1 cellular context compared by ENCODE assay signal in the genomic region with DNA sequence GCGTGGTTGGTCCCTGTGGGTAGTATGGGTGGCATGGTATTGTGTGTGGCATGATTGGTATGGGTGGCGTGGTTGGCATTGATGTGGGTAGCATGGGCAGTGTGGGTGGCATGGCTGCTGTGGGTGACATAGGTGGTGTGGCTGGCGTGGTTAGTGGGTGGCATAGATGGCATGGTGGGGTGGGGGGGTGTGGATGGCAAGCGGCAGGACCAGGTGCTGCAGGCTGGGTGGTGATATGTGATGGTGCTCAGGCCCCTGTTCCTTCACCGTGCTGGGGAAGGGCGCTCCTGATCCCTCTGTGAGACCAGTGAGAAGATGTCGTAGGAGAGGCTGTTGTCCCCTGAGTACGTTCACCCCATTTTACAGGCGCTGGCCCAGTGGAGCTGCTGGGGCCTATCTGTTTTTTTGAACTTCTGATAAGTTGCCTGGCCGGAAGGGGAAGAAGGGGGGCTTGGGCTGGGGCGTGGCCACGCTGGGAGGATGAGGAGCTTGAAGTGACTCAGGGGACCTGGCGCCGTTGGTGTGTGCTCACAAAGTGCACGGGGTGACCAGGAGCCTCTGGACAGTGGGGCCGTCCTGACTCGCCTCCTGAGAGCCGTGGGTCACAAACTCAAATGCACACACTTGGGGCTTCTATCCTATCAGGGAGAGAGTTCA.
TF ChIP-seq lines count a peak whose summit lies in the region.

No MANE protein-coding gene starts in this region.

TF ChIP-seq in WTC11, 78 proteins besides CTCF, POLR2A, EP300 and RAD21 (continued from another document):
- TF ChIP-seq, protein P1, sequence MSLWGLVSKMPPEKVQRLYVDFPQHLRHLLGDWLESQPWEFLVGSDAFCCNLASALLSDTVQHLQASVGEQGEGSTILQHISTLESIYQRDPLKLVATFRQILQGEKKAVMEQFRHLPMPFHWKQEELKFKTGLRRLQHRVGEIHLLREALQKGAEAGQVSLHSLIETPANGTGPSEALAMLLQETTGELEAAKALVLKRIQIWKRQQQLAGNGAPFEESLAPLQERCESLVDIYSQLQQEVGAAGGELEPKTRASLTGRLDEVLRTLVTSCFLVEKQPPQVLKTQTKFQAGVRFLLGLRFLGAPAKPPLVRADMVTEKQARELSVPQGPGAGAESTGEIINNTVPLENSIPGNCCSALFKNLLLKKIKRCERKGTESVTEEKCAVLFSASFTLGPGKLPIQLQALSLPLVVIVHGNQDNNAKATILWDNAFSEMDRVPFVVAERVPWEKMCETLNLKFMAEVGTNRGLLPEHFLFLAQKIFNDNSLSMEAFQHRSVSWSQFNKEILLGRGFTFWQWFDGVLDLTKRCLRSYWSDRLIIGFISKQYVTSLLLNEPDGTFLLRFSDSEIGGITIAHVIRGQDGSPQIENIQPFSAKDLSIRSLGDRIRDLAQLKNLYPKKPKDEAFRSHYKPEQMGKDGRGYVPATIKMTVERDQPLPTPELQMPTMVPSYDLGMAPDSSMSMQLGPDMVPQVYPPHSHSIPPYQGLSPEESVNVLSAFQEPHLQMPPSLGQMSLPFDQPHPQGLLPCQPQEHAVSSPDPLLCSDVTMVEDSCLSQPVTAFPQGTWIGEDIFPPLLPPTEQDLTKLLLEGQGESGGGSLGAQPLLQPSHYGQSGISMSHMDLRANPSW (CRISPR knock-in tag; conservative IDR thresholded peaks at IDR 0.05; ENCODE audit: low read depth): no peak
- TF ChIP-seq, protein P2, sequence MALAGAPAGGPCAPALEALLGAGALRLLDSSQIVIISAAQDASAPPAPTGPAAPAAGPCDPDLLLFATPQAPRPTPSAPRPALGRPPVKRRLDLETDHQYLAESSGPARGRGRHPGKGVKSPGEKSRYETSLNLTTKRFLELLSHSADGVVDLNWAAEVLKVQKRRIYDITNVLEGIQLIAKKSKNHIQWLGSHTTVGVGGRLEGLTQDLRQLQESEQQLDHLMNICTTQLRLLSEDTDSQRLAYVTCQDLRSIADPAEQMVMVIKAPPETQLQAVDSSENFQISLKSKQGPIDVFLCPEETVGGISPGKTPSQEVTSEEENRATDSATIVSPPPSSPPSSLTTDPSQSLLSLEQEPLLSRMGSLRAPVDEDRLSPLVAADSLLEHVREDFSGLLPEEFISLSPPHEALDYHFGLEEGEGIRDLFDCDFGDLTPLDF (CRISPR knock-in tag; IDR thresholded peaks at IDR 0.05): no peak
- TF ChIP-seq, protein P3, sequence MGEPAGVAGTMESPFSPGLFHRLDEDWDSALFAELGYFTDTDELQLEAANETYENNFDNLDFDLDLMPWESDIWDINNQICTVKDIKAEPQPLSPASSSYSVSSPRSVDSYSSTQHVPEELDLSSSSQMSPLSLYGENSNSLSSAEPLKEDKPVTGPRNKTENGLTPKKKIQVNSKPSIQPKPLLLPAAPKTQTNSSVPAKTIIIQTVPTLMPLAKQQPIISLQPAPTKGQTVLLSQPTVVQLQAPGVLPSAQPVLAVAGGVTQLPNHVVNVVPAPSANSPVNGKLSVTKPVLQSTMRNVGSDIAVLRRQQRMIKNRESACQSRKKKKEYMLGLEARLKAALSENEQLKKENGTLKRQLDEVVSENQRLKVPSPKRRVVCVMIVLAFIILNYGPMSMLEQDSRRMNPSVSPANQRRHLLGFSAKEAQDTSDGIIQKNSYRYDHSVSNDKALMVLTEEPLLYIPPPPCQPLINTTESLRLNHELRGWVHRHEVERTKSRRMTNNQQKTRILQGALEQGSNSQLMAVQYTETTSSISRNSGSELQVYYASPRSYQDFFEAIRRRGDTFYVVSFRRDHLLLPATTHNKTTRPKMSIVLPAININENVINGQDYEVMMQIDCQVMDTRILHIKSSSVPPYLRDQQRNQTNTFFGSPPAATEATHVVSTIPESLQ (CRISPR knock-in tag; IDR thresholded peaks at IDR 0.05): no peak
- no peak for TF ChIP-seq SMAD3 (CRISPR knock-in tag; IDR thresholded peaks at IDR 0.05; ENCODE audit: borderline replicate concordance)
- TF ChIP-seq, protein P4, sequence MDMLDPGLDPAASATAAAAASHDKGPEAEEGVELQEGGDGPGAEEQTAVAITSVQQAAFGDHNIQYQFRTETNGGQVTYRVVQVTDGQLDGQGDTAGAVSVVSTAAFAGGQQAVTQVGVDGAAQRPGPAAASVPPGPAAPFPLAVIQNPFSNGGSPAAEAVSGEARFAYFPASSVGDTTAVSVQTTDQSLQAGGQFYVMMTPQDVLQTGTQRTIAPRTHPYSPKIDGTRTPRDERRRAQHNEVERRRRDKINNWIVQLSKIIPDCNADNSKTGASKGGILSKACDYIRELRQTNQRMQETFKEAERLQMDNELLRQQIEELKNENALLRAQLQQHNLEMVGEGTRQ (CRISPR knock-in tag; IDR thresholded peaks at IDR 0.05): no peak
- TF ChIP-seq, protein P5, sequence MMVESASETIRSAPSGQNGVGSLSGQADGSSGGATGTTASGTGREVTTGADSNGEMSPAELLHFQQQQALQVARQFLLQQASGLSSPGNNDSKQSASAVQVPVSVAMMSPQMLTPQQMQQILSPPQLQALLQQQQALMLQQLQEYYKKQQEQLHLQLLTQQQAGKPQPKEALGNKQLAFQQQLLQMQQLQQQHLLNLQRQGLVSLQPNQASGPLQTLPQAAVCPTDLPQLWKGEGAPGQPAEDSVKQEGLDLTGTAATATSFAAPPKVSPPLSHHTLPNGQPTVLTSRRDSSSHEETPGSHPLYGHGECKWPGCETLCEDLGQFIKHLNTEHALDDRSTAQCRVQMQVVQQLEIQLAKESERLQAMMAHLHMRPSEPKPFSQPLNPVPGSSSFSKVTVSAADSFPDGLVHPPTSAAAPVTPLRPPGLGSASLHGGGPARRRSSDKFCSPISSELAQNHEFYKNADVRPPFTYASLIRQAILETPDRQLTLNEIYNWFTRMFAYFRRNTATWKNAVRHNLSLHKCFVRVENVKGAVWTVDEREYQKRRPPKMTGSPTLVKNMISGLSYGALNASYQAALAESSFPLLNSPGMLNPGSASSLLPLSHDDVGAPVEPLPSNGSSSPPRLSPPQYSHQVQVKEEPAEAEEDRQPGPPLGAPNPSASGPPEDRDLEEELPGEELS (CRISPR knock-in tag; IDR thresholded peaks at IDR 0.05): no peak
- TF ChIP-seq, protein P6, sequence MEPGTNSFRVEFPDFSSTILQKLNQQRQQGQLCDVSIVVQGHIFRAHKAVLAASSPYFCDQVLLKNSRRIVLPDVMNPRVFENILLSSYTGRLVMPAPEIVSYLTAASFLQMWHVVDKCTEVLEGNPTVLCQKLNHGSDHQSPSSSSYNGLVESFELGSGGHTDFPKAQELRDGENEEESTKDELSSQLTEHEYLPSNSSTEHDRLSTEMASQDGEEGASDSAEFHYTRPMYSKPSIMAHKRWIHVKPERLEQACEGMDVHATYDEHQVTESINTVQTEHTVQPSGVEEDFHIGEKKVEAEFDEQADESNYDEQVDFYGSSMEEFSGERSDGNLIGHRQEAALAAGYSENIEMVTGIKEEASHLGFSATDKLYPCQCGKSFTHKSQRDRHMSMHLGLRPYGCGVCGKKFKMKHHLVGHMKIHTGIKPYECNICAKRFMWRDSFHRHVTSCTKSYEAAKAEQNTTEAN (CRISPR knock-in tag; IDR thresholded peaks at IDR 0.05): no peak
- no peak for TF ChIP-seq ZNF138 (CRISPR knock-in tag; conservative IDR thresholded peaks at IDR 0.05)
- TF ChIP-seq ZNF396 (CRISPR knock-in tag; IDR thresholded peaks at IDR 0.05; ENCODE audit: borderline replicate concordance): no peak
